ENCODE assay signal across 8 cellular contexts in genomic region chr17:27760069-27760885, GRCh38.
DNase-seq lines count a peak whose midpoint lies in the region; ATAC-seq and TF ChIP-seq lines count a peak whose summit lies in the region.

No MANE protein-coding gene starts in this region.

- TF ChIP-seq CTCF in DND-41 (IDR thresholded peaks at IDR 0.05; ENCODE audit: borderline replicate concordance, extremely low read depth, low read length, poor library complexity, severe bottlenecking): peak; percentile 86

- no peak overlapping the region for H2AFZ ChIP-seq in DND-41 (ENCODE audit: low read depth, low read length)

- no peak overlapping the region for H3K9ac ChIP-seq in DND-41 (ENCODE audit: low read depth, low read length)

- no peaks in the 10 kb centered on the region for H3K4me1 ChIP-seq in DND-41 (ENCODE audit: insufficient read depth, low read length)

- H3K4me2 ChIP-seq in DND-41 (ENCODE audit: insufficient read depth, low read length): no peak overlapping the region

- ATAC-seq in DND-41 (ENCODE audit: insufficient read depth, low read depth) (peak; percentile 67), HG03097 (IDR thresholded peaks at IDR 0.05; ENCODE audit: low FRiP score, unreplicated experiment) (no peak)

- H3K79me2 ChIP-seq in DND-41 (ENCODE audit: insufficient read depth, low read length): no peaks in the 10 kb centered on the region

- H3K27me3 ChIP-seq in DND-41 (ENCODE audit: insufficient read depth, low read length, poor library complexity): no peaks in the 10 kb centered on the region

- peaks cover 19% of the 10 kb centered on the region; the same call in 1 of the 2 replicates for H4K20me1 ChIP-seq in DND-41 (ENCODE audit: insufficient read depth, low read length)

- no peaks in the 10 kb centered on the region for H3K36me3 ChIP-seq in DND-41 (ENCODE audit: insufficient read depth, low read length)

- no peak overlapping the region for H3K4me3 ChIP-seq in DND-41 (ENCODE audit: low read depth in 1 of 2, low read length in 2 of 2)

- H3K27ac ChIP-seq in DND-41 (ENCODE audit: low read length): no peak overlapping the region

- no peaks in the 10 kb centered on the region for H3K9me3 ChIP-seq in DND-41 (ENCODE audit: insufficient read depth, low read length, severe bottlenecking)

- DNase-seq in DND-41 (peak; percentile 67), HuH-7.5 (ENCODE audit: low spot score) (peak; percentile 73), T-helper 2 cell (peak in 4 of 5 experiments; percentile 45 to 61 (median 60)), anterior cingulate cortex (lab: John Stamatoyannopoulos, UW) (peak in 40 of 58 donors; percentile 4 to 78 (median 22)), iPS DF 19.7 (ENCODE audit: low read depth, low spot score) (peak; percentile 20), NCI-H1048 (lab: John Stamatoyannopoulos, UW) (no peak)
- peak; percentile 73 for DNase-seq in stimulated activated CD4-positive, alpha-beta T cell treated with anti-CD3 and anti-CD28 coated beads, Interleukin-12 subunit alpha, Interleukin-12 subunit beta, amount 100 ng/mL, for 4 hours
